1 cellular context compared by ENCODE assay signal in the genomic region with DNA sequence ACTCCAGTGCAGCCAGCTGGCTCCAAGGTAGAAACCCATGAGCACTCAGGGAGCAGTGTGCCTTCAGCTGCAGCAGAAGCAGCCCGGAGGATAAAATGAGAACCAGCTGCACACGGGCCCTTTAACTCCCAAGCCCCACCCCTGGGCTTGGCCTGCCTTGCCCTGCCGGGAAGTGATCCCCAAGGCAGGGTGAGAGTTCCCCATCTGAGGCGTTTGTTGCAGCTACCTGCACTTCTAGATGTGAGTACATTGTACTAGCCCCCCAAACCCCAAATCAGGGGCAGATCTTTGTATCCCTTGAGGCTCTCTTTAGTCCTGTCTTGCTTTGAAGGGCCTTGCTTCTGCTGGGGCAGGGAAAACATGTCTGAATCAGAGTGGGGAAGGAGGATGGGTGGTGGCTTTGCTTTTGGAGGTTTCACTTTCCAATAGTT.
TF ChIP-seq lines count a peak whose summit lies in the region.

A gene (plus strand): TSS at position 192 of the 431 bp plus-strand sequence. CDS start 10,088 bp downstream, outside the sequence.

TF ChIP-seq in GM23338, 12 proteins besides CTCF, POLR2A, EP300 and RAD21 (continued from another document):
- TF ChIP-seq, protein P1, sequence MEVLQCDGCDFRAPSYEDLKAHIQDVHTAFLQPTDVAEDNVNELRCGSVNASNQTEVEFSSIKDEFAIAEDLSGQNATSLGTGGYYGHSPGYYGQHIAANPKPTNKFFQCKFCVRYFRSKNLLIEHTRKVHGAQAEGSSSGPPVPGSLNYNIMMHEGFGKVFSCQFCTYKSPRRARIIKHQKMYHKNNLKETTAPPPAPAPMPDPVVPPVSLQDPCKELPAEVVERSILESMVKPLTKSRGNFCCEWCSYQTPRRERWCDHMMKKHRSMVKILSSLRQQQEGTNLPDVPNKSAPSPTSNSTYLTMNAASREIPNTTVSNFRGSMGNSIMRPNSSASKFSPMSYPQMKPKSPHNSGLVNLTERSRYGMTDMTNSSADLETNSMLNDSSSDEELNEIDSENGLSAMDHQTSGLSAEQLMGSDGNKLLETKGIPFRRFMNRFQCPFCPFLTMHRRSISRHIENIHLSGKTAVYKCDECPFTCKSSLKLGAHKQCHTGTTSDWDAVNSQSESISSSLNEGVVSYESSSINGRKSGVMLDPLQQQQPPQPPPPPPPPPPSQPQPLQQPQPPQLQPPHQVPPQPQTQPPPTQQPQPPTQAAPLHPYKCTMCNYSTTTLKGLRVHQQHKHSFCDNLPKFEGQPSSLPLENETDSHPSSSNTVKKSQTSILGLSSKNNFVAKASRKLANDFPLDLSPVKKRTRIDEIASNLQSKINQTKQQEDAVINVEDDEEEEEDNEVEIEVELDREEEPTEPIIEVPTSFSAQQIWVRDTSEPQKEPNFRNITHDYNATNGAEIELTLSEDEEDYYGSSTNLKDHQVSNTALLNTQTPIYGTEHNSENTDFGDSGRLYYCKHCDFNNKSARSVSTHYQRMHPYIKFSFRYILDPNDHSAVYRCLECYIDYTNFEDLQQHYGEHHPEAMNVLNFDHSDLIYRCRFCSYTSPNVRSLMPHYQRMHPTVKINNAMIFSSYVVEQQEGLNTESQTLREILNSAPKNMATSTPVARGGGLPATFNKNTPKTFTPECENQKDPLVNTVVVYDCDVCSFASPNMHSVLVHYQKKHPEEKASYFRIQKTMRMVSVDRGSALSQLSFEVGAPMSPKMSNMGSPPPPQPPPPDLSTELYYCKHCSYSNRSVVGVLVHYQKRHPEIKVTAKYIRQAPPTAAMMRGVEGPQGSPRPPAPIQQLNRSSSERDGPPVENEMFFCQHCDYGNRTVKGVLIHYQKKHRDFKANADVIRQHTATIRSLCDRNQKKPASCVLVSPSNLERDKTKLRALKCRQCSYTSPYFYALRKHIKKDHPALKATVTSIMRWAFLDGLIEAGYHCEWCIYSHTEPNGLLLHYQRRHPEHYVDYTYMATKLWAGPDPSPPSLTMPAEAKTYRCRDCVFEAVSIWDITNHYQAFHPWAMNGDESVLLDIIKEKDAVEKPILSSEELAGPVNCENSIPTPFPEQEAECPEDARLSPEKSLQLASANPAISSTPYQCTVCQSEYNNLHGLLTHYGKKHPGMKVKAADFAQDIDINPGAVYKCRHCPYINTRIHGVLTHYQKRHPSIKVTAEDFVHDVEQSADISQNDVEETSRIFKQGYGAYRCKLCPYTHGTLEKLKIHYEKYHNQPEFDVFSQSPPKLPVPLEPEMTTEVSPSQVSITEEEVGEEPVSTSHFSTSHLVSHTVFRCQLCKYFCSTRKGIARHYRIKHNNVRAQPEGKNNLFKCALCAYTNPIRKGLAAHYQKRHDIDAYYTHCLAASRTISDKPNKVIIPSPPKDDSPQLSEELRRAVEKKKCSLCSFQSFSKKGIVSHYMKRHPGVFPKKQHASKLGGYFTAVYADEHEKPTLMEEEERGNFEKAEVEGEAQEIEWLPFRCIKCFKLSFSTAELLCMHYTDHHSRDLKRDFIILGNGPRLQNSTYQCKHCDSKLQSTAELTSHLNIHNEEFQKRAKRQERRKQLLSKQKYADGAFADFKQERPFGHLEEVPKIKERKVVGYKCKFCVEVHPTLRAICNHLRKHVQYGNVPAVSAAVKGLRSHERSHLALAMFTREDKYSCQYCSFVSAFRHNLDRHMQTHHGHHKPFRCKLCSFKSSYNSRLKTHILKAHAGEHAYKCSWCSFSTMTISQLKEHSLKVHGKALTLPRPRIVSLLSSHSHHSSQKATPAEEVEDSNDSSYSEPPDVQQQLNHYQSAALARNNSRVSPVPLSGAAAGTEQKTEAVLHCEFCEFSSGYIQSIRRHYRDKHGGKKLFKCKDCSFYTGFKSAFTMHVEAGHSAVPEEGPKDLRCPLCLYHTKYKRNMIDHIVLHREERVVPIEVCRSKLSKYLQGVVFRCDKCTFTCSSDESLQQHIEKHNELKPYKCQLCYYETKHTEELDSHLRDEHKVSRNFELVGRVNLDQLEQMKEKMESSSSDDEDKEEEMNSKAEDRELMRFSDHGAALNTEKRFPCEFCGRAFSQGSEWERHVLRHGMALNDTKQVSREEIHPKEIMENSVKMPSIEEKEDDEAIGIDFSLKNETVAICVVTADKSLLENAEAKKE (CRISPR knock-in tag; IDR thresholded peaks at IDR 0.05), result no peak
- TF ChIP-seq CREB1 (CRISPR knock-in tag; IDR thresholded peaks at IDR 0.05; ENCODE audit: low read depth) (no peak), JUNB (IDR thresholded peaks at IDR 0.05; ENCODE audit: unreplicated experiment) (no peak), EZH2phosphoT487 (IDR thresholded peaks at IDR 0.05; ENCODE audit: unreplicated experiment) (no peak), NANOG (IDR thresholded peaks at IDR 0.05; ENCODE audit: borderline replicate concordance) (no peak), STAT1 (IDR thresholded peaks at IDR 0.05; ENCODE audit: unreplicated experiment) (no peak), ZNF114 (CRISPR knock-in tag; IDR thresholded peaks at IDR 0.05) (no peak)
- TF ChIP-seq, protein P2, sequence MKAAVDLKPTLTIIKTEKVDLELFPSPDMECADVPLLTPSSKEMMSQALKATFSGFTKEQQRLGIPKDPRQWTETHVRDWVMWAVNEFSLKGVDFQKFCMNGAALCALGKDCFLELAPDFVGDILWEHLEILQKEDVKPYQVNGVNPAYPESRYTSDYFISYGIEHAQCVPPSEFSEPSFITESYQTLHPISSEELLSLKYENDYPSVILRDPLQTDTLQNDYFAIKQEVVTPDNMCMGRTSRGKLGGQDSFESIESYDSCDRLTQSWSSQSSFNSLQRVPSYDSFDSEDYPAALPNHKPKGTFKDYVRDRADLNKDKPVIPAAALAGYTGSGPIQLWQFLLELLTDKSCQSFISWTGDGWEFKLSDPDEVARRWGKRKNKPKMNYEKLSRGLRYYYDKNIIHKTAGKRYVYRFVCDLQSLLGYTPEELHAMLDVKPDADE (IDR thresholded peaks at IDR 0.05), result no peak
- TF ChIP-seq, protein P3, sequence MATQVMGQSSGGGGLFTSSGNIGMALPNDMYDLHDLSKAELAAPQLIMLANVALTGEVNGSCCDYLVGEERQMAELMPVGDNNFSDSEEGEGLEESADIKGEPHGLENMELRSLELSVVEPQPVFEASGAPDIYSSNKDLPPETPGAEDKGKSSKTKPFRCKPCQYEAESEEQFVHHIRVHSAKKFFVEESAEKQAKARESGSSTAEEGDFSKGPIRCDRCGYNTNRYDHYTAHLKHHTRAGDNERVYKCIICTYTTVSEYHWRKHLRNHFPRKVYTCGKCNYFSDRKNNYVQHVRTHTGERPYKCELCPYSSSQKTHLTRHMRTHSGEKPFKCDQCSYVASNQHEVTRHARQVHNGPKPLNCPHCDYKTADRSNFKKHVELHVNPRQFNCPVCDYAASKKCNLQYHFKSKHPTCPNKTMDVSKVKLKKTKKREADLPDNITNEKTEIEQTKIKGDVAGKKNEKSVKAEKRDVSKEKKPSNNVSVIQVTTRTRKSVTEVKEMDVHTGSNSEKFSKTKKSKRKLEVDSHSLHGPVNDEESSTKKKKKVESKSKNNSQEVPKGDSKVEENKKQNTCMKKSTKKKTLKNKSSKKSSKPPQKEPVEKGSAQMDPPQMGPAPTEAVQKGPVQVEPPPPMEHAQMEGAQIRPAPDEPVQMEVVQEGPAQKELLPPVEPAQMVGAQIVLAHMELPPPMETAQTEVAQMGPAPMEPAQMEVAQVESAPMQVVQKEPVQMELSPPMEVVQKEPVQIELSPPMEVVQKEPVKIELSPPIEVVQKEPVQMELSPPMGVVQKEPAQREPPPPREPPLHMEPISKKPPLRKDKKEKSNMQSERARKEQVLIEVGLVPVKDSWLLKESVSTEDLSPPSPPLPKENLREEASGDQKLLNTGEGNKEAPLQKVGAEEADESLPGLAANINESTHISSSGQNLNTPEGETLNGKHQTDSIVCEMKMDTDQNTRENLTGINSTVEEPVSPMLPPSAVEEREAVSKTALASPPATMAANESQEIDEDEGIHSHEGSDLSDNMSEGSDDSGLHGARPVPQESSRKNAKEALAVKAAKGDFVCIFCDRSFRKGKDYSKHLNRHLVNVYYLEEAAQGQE (IDR thresholded peaks at IDR 0.05; ENCODE audit: unreplicated experiment), result no peak
